22 cellular contexts compared by ENCODE assay signal in the genomic region with DNA sequence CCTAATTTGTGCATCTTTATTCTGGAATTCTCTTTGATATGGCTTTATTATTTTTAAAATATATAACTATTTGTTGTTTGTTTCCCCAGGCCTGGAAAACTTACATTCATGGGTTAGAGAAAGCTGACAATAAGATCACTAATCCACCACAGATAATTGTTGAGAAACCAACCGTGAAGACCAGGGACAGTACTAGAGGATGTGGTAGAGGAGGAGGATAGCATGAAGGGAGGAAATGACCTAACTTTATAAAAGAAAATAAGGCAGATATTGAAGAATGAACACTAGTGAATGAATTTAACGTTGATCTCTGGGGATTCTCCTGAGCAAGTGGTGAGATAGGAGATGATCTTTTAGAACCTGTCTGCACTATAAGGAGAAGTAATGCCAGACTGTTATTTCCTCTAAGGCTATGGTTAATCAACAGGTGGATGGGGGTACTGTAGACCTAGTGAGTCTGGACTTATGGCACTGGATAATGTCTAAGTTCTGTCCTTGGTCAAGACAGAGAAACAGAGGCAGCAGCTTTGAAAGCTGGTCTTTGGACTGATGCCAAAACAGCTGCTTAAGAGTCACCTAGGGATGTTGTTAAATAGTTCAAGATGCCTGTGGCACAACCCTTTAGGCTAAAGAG. TPM values are rescaled to one million over a fixed set of nuclear protein-coding genes. Genes with fewer than 3 reads are reported as not detected.
DNase-seq lines count a peak whose midpoint lies in the region; ATAC-seq and TF ChIP-seq lines count a peak whose summit lies in the region.
"Had no signal": no experiment of that assay in that cellular context is flagged by ENCODE, and none has a peak within 500 bp of the region (broad histone marks: within the 10 kb centered on the region; RNA-seq: fewer than 3 reads in every experiment).

No MANE protein-coding gene starts in this region.

- POLR2A ChIA-PET in activated CD4-positive, alpha-beta memory T cell treated with anti-CD3 and anti-CD28 coated beads for 36 hours (lab: Charles Lee), result no interaction called here

- CTCF ChIA-PET in activated CD4-positive, alpha-beta memory T cell treated with anti-CD3 and anti-CD28 coated beads for 36 hours (lab: Charles Lee), result no interaction called here

- peaks cover 15% of the 10 kb centered on the region for H3K27me3 Mint-ChIP-seq in T-helper 2 cell treated with Interferon-gamma antibody and Interleukin-4, amounts not matched to agents 5 μg/mL and 100 μg/mL, for 36 hours (ENCODE audit: low read depth)
- peaks cover 2% of the 10 kb centered on the region for H3K27me3 Mint-ChIP-seq in activated CD4-positive, alpha-beta memory T cell treated with anti-CD3 and anti-CD28 coated beads for 36 hours
- H3K27me3 Mint-ChIP-seq: activated naive CD8-positive, alpha-beta T cell treated with anti-CD3 and anti-CD28 coated beads for 36 hours had no signal

- peak overlapping the region; percentile 23 for H3K4me3 Mint-ChIP-seq in T-helper 2 cell treated with Interferon-gamma antibody and Interleukin-4, amounts not matched to agents 5 μg/mL and 100 μg/mL, for 36 hours
- H3K4me3 Mint-ChIP-seq in activated CD4-positive, alpha-beta memory T cell treated with anti-CD3 and anti-CD28 coated beads for 36 hours, result no peak overlapping the region
- H3K4me3 Mint-ChIP-seq: activated naive CD8-positive, alpha-beta T cell treated with anti-CD3 and anti-CD28 coated beads for 36 hours; activated T-cell treated with anti-CD3 and anti-CD28 coated beads, Interleukin-2, amount 50 U/mL, for 24 hours had no signal

- H3K9me3 Mint-ChIP-seq in T-helper 2 cell treated with Interferon-gamma antibody and Interleukin-4, amounts not matched to agents 5 μg/mL and 100 μg/mL, for 36 hours, result peaks cover 4% of the 10 kb centered on the region
- H3K9me3 Mint-ChIP-seq in activated CD4-positive, alpha-beta memory T cell treated with anti-CD3 and anti-CD28 coated beads for 36 hours, result no peaks in the 10 kb centered on the region
- H3K9me3 Mint-ChIP-seq: activated CD4-positive, alpha-beta T cell treated with anti-CD3 and anti-CD28 coated beads, Interleukin-2, amount 10 ng/mL, durations not matched to agents 24 days and 14 days; activated naive CD8-positive, alpha-beta T cell treated with anti-CD3 and anti-CD28 coated beads for 36 hours; activated T-cell treated with anti-CD3 and anti-CD28 coated beads, Interleukin-2, amount 50 U/mL, for 24 hours had no signal

- no peak for TF ChIP-seq CTCF in GM12865 (IDR thresholded peaks at IDR 0.05; ENCODE audit: insufficient read depth, low read depth, low read length, missing control alignments)

- H3K27ac Mint-ChIP-seq in T-helper 2 cell treated with Interferon-gamma antibody and Interleukin-4, amounts not matched to agents 5 μg/mL and 100 μg/mL, for 36 hours, result peak overlapping the region; percentile 16
- no peak overlapping the region for H3K27ac Mint-ChIP-seq in activated CD4-positive, alpha-beta memory T cell treated with anti-CD3 and anti-CD28 coated beads for 36 hours
- H3K27ac Mint-ChIP-seq: activated CD4-positive, alpha-beta T cell treated with anti-CD3 and anti-CD28 coated beads, Interleukin-2, amount 10 ng/mL, durations not matched to agents 24 days and 14 days; activated naive CD8-positive, alpha-beta T cell treated with anti-CD3 and anti-CD28 coated beads for 36 hours; activated T-cell treated with anti-CD3 and anti-CD28 coated beads, Interleukin-2, amount 50 U/mL, for 24 hours had no signal

- H3K36me3 Mint-ChIP-seq in T-helper 2 cell treated with Interferon-gamma antibody and Interleukin-4, amounts not matched to agents 5 μg/mL and 100 μg/mL, for 36 hours (ENCODE audit: low read depth), result no peaks in the 10 kb centered on the region
- H3K36me3 Mint-ChIP-seq in activated CD4-positive, alpha-beta memory T cell treated with anti-CD3 and anti-CD28 coated beads for 36 hours, result no peaks in the 10 kb centered on the region
- H3K36me3 Mint-ChIP-seq: activated naive CD8-positive, alpha-beta T cell treated with anti-CD3 and anti-CD28 coated beads for 36 hours had no signal

- intact Hi-C loops in activated CD4-positive, alpha-beta memory T cell treated with anti-CD3 and anti-CD28 coated beads for 36 hours (cut with micrococcal nuclease), result no loop called here

- ATAC-seq in GM21381 (IDR thresholded peaks at IDR 0.05; ENCODE audit: unreplicated experiment), result peak; percentile 57
- ATAC-seq in HG03342 (IDR thresholded peaks at IDR 0.05; ENCODE audit: unreplicated experiment), result peak; percentile 46
- ATAC-seq: left ventricle myocardium superior, PC-3 had no signal

- peak; percentile 40 for DNase-seq in GM12865 (ENCODE audit: low read depth)
- DNase-seq in T-helper 2 cell treated with Interferon-gamma antibody and Interleukin-4, amounts not matched to agents 5 μg/mL and 100 μg/mL, for 36 hours (ENCODE audit: low spot score), result no peak
- no peak for DNase-seq in dedifferentiated amniotic fluid mesenchymal stem cell (ENCODE audit: extremely low spot score)
- DNase-seq in NCI-H1092 treated with DMSO at 0.1 percent for 48 hours (lab: John Stamatoyannopoulos, UW), result no peak
- no peak for DNase-seq in NCI-H1092 (lab: John Stamatoyannopoulos, UW)
- DNase-seq in activated CD4-positive, alpha-beta memory T cell treated with anti-CD3 and anti-CD28 coated beads for 36 hours, result no peak
- DNase-seq: activated naive CD8-positive, alpha-beta T cell treated with anti-CD3 and anti-CD28 coated beads for 36 hours; activated T-cell treated with anti-CD3 and anti-CD28 coated beads, Interleukin-2, amount 50 U/mL, for 24 hours; BE2C; dermis blood vessel endothelial cell; DMS 273 treated with DMSO at 0.1 percent for 48 hours; left ventricle myocardium superior; NCI-H1694; NCI-H510A treated with DMSO at 0.1 percent for 48 hours; PC-3; sigmoid colon; stimulated activated CD4-positive, alpha-beta T cell treated with anti-CD3 and anti-CD28 coated beads, Interleukin-2, amount 100 ng/mL, for 24 hours had no signal

- peaks cover 16% of the 10 kb centered on the region for H3K4me1 Mint-ChIP-seq in T-helper 2 cell treated with Interferon-gamma antibody and Interleukin-4, amounts not matched to agents 5 μg/mL and 100 μg/mL, for 36 hours (ENCODE audit: low read depth)
- H3K4me1 Mint-ChIP-seq in activated CD4-positive, alpha-beta memory T cell treated with anti-CD3 and anti-CD28 coated beads for 36 hours (ENCODE audit: low read depth), result no peaks in the 10 kb centered on the region

- H3K4me3 ChIP-seq in GM12865 (ENCODE audit: low read depth, low read length), result no peak overlapping the region
- H3K4me3 ChIP-seq: breast epithelium, sigmoid colon, suprapubic skin had no signal

RNA-seq across cellular contexts. Expression of a gene that starts 52.4 kb away (rescaled TPM):
- total RNA-seq in activated CD4-positive, alpha-beta memory T cell treated with anti-CD3 and anti-CD28 coated beads for 36 hours, result 1 to 10 TPM; 3.0 to 3.8 TPM
